In genomic region chr19:53467503-53468262, GRCh38 we compare ENCODE assay signal across 1 cellular context.
TF ChIP-seq lines count a peak whose summit lies in the region.

Gene ZNF813, plus strand, starts transcription at chr19:53467733. Its CDS starts 16,090 bp downstream, at chr19:53483823.

TF ChIP-seq in H1, 55 proteins besides CTCF, POLR2A, EP300 and RAD21 (continued from another document):
- TF ChIP-seq CHD7 (IDR thresholded peaks at IDR 0.05; ENCODE audit: insufficient replicate concordance, low read length): no peak
- no peak for TF ChIP-seq SIX5 (IDR thresholded peaks at IDR 0.05; ENCODE audit: low read depth, low read length)
- TF ChIP-seq BRCA1 (IDR thresholded peaks at IDR 0.05; ENCODE audit: low read depth, low read length): no peak
- no peak for TF ChIP-seq USF2 (IDR thresholded peaks at IDR 0.05; ENCODE audit: low read length)
- 0 out of 4 replicates have a peak, but pooled peaks have one; percentile 17 to 52 for TF ChIP-seq HDAC2 (IDR thresholded peaks at IDR 0.05; ENCODE audit: borderline replicate concordance in 1 of 2, low read depth in 2 of 2, low read length in 2 of 2)
- no peak for TF ChIP-seq MAX (IDR thresholded peaks at IDR 0.05)
- no peak for TF ChIP-seq NANOG (IDR thresholded peaks at IDR 0.05; ENCODE audit: insufficient read depth, low read depth, low read length, poor library complexity, severe bottlenecking)
- TF ChIP-seq SP4 (IDR thresholded peaks at IDR 0.05; ENCODE audit: low read length): 0 out of 2 replicates have a peak, but pooled peaks have one; percentile 56
- TF ChIP-seq CREB1 (IDR thresholded peaks at IDR 0.05): 0 out of 2 replicates have a peak, but pooled peaks have one; percentile 14
- TF ChIP-seq GABPA (IDR thresholded peaks at IDR 0.05; ENCODE audit: borderline replicate concordance, insufficient read depth, low read length): no peak
- peak; percentile 82 for TF ChIP-seq BACH1 (IDR thresholded peaks at IDR 0.05; ENCODE audit: low read length)
- TF ChIP-seq SAP30 (IDR thresholded peaks at IDR 0.05; ENCODE audit: insufficient read depth, insufficient replicate concordance, low read length): peak; percentile 31
- no peak for TF ChIP-seq RNF2 (IDR thresholded peaks at IDR 0.05; ENCODE audit: borderline replicate concordance, low read depth, low read length, missing control alignments, poor library complexity, severe bottlenecking)
- peak; percentile 60; the same call in 1 of the 2 replicates for TF ChIP-seq RBBP5 (IDR thresholded peaks at IDR 0.05; ENCODE audit: borderline replicate concordance, low read depth, low read length)
- TF ChIP-seq TAF1 (IDR thresholded peaks at IDR 0.05; ENCODE audit: low read depth, low read length): peak; percentile 58; the same call in 1 of the 2 replicates
- TF ChIP-seq E2F6 (IDR thresholded peaks at IDR 0.05): peak; percentile 31; the same call in 1 of the 2 replicates
- TF ChIP-seq SP1 (IDR thresholded peaks at IDR 0.05; ENCODE audit: low read depth, low read length): 0 out of 2 replicates have a peak, but pooled peaks have one; percentile 51
- no peak for TF ChIP-seq HDAC6 (IDR thresholded peaks at IDR 0.05; ENCODE audit: low read depth, low read length)
- TF ChIP-seq ASH2L (IDR thresholded peaks at IDR 0.05; ENCODE audit: low read length): peak; percentile 61
- peak; percentile 89 for TF ChIP-seq KDM4A (IDR thresholded peaks at IDR 0.05; ENCODE audit: low read depth, low read length, severe bottlenecking)
